ENCODE assay signal across 1 cellular context in genomic region chr1:2540816-2541492, GRCh38.
TF ChIP-seq lines count a peak whose summit lies in the region.

No MANE protein-coding gene starts in this region.

TF ChIP-seq in HEK293, 187 proteins besides CTCF, POLR2A, EP300 and RAD21:
- TF ChIP-seq ZBTB10 (tag by site-specific recombination; IDR thresholded peaks at IDR 0.05) (no peak), ZNF629 (tag by site-specific recombination; IDR thresholded peaks at IDR 0.05) (no peak), ZNF558 (tag by site-specific recombination; IDR thresholded peaks at IDR 0.05) (no peak), ZFHX2 (tag by site-specific recombination; conservative IDR thresholded peaks at IDR 0.05) (0 out of 2 replicates have a peak, but pooled peaks have one; percentile 13), ZNF398 (tag by site-specific recombination; IDR thresholded peaks at IDR 0.05) (no peak), ZBTB26 (tag by site-specific recombination; optimal IDR thresholded peaks at IDR 0.05) (peak; percentile 15), ZSCAN5A (tag by site-specific recombination; IDR thresholded peaks at IDR 0.05) (no peak), GLI4 (tag by site-specific recombination; IDR thresholded peaks at IDR 0.05) (no peak)
